19 cellular contexts compared by ENCODE assay signal in genomic region chr13:76720416-76720815, GRCh38.
DNase-seq lines count a peak whose midpoint lies in the region; ATAC-seq and TF ChIP-seq lines count a peak whose summit lies in the region.
"Had no signal": no experiment of that assay in that cellular context is flagged by ENCODE, and none has a peak within 500 bp of the region (broad histone marks: within the 10 kb centered on the region; RNA-seq: fewer than 3 reads in every experiment).

No MANE protein-coding gene starts in this region.

- intact Hi-C loops in CD8-positive, alpha-beta T cell (cut with DNase I, micrococcal nuclease), result no loop called here

- TF ChIP-seq CTCF in HL-60 (IDR thresholded peaks at IDR 0.05; ENCODE audit: insufficient read depth, low read length) (no peak), choroid plexus epithelial cell (conservative IDR thresholded peaks at IDR 0.05; ENCODE audit: low read depth, low read length) (no peak)
- TF ChIP-seq CTCF in CD8-positive, alpha-beta T cell (IDR thresholded peaks at IDR 0.05), result no peak

- peaks cover 65% of the 10 kb centered on the region for H3K4me1 ChIP-seq in mesodermal cell (ENCODE audit: control insufficient read depth, insufficient read depth, low read length, poor library complexity, severe bottlenecking)
- peaks cover 19% of the 10 kb centered on the region for H3K4me1 ChIP-seq in CD8-positive, alpha-beta T cell (ENCODE audit: insufficient read depth, low read length)

- H3K9me3 Mint-ChIP-seq in CD8-positive, alpha-beta T cell, result no peaks in the 10 kb centered on the region
- H3K9me3 Mint-ChIP-seq in effector memory CD8-positive, alpha-beta T cell, result no peaks in the 10 kb centered on the region
- H3K9me3 Mint-ChIP-seq: HFFc6 had no signal

- no peaks in the 10 kb centered on the region for H3K9me3 ChIP-seq in mesodermal cell (ENCODE audit: control insufficient read depth, low read length)
- H3K9me3 ChIP-seq in CD8-positive, alpha-beta T cell (ENCODE audit: low read length), result no peaks in the 10 kb centered on the region
- H3K9me3 ChIP-seq: BLaER1 had no signal

- no peak for ATAC-seq in CD8-positive, alpha-beta T cell
- ATAC-seq in effector memory CD8-positive, alpha-beta T cell (replicated peaks), result no peak
- ATAC-seq: GM12878 had no signal

- DNase-seq in HL-60 (ENCODE audit: low read depth in 1 of 2, low spot score in 1 of 2), result peak in 1 of 2 experiments; percentile 53
- DNase-seq in choroid plexus epithelial cell (ENCODE audit: low read depth), result peak; percentile 26
- no peak for DNase-seq in CD8-positive, alpha-beta T cell
- DNase-seq in effector memory CD8-positive, alpha-beta T cell, result no peak
- no peak for DNase-seq in T-helper 1 cell
- no peak for DNase-seq in stimulated activated CD4-positive, alpha-beta T cell treated with anti-CD3 and anti-CD28 coated beads, Interleukin-4, amount 100 ng/mL, for 24 hours
- DNase-seq: 8988T; CD8-positive, alpha-beta memory T cell; COR-L47; DMS 273 treated with DMSO at 0.1 percent for 48 hours; DMS53; DND-41; EL; GOT3; H7; HFFc6 had no signal

- H3K36me3 ChIP-seq in mesodermal cell (ENCODE audit: control insufficient read depth, insufficient read depth, low read length), result no peaks in the 10 kb centered on the region
- H3K36me3 ChIP-seq in CD8-positive, alpha-beta T cell (ENCODE audit: insufficient read depth, low read length), result no peaks in the 10 kb centered on the region
- H3K36me3 ChIP-seq: BLaER1 had no signal

- H3K4me3 Mint-ChIP-seq in CD8-positive, alpha-beta T cell, result no peak overlapping the region
- H3K4me3 Mint-ChIP-seq in effector memory CD8-positive, alpha-beta T cell, result no peak overlapping the region
- H3K4me3 Mint-ChIP-seq: CD8-positive, alpha-beta memory T cell; HFFc6 had no signal

- no peak overlapping the region for H3K27ac Mint-ChIP-seq in CD8-positive, alpha-beta T cell
- no peak overlapping the region for H3K27ac Mint-ChIP-seq in effector memory CD8-positive, alpha-beta T cell
- H3K27ac Mint-ChIP-seq: CD8-positive, alpha-beta memory T cell; HFFc6 had no signal

- H3K4me1 Mint-ChIP-seq in CD8-positive, alpha-beta T cell (ENCODE audit: low read depth), result no peaks in the 10 kb centered on the region
- no peaks in the 10 kb centered on the region for H3K4me1 Mint-ChIP-seq in effector memory CD8-positive, alpha-beta T cell (ENCODE audit: low read depth in 2 of 2)
- H3K4me1 Mint-ChIP-seq: CD8-positive, alpha-beta memory T cell had no signal

- 60 to 89% methylated on average over 1 of the region's 1 CpG for WGBS in mesodermal cell (ENCODE audit: insufficient coverage in 2 of 2), 2 experiments

- H3K27ac ChIP-seq in HL-60 (replicated peaks) (peak overlapping the region; percentile 20), mesodermal cell (ENCODE audit: low read depth, low read length, severe bottlenecking) (peak overlapping the region; percentile 18)
- H3K27ac ChIP-seq in CD8-positive, alpha-beta T cell (ENCODE audit: low read depth, low read length), result no peak overlapping the region
- H3K27ac ChIP-seq: BLaER1 had no signal

- H3K27me3 ChIP-seq in HL-60 (ENCODE audit: insufficient read depth, poor library complexity, severe bottlenecking), result no peaks in the 10 kb centered on the region
- no peaks in the 10 kb centered on the region for H3K27me3 ChIP-seq in CD8-positive, alpha-beta T cell (ENCODE audit: insufficient read depth, low read length)
- H3K27me3 ChIP-seq: BLaER1 had no signal

- H3K4me3 ChIP-seq in HL-60 (replicated peaks; ENCODE audit: insufficient read depth, low read length) (no peak overlapping the region), choroid plexus epithelial cell (ENCODE audit: low read depth, low read length) (no peak overlapping the region), mesodermal cell (ENCODE audit: extremely low read depth, insufficient read depth, low read length, poor library complexity, severe bottlenecking) (no peak overlapping the region)
- H3K4me3 ChIP-seq in CD8-positive, alpha-beta T cell (ENCODE audit: low read depth, low read length), result no peak overlapping the region
- H3K4me3 ChIP-seq: BLaER1, GM12878 had no signal

- H3K27me3 Mint-ChIP-seq in CD8-positive, alpha-beta T cell (ENCODE audit: low read depth), result no peaks in the 10 kb centered on the region
- peaks cover 0 to 8% of the 10 kb centered on the region in 2 donors for H3K27me3 Mint-ChIP-seq in effector memory CD8-positive, alpha-beta T cell
- H3K27me3 Mint-ChIP-seq: CD8-positive, alpha-beta memory T cell had no signal

- CTCF ChIA-PET in CD8-positive, alpha-beta T cell (lab: Charles Lee), result interaction anchor here (1.1 kb wide), 1 partner anchor 165 kb away, joined by 3 read pairs; no protein-coding TSS in a partner anchor

- POLR2A ChIA-PET in CD8-positive, alpha-beta T cell (lab: Charles Lee), result no interaction called here

- H3K36me3 Mint-ChIP-seq in CD8-positive, alpha-beta T cell, result no peaks in the 10 kb centered on the region
- H3K36me3 Mint-ChIP-seq in effector memory CD8-positive, alpha-beta T cell (ENCODE audit: insufficient read depth), result no peaks in the 10 kb centered on the region
